9 cellular contexts compared by ENCODE assay signal in the genomic region with DNA sequence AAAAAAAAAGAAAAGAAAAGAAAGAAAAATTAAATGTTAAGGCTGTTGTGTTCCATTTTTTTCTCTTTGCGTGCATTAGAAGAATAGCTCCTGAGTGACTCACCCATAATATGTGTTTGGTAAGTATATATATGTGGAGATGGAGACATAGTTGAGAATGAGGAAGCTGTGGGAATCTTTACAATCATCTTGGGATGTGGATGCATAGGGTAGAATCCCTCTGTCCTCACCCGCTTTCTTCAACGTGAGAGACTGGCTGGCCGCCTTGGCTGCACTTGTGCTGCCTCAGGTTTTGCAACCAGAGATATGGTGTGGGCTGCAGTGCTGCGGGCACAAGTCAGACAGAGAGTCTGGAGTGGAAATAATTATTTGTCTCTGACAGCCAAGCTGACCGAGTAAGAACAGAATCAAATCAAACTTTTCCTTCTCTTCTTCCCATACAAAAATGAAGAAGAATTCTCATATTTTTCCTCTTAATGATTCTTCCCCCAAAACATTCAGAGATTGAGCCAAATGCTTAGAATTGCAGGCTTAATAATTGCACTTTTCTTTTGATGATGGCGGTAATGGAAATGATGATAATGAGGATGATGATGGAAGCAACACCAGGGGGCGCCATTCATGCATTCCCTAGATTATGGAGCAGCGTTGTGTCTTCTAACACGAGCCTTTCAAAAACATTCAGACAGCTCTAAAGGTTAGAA. TPM values are rescaled to one million over a fixed set of nuclear protein-coding genes. Genes with fewer than 3 reads are reported as not detected.
DNase-seq lines count a peak whose midpoint lies in the region; ATAC-seq, FAIRE-seq and TF ChIP-seq lines count a peak whose summit lies in the region.
"Had no signal": no experiment of that assay in that cellular context is flagged by ENCODE, and none has a peak within 500 bp of the region (broad histone marks: within the 10 kb centered on the region; RNA-seq: fewer than 3 reads in every experiment).

No MANE protein-coding gene starts in this region.

- H3K27ac ChIP-seq in osteoblast (ENCODE audit: low read depth, low read length): no peak overlapping the region

- peak; percentile 49 for TF ChIP-seq CTCF in NB4 (IDR thresholded peaks at IDR 0.05; ENCODE audit: low read depth, low read length)
- peak; percentile 47 for TF ChIP-seq CTCF in osteoblast (IDR thresholded peaks at IDR 0.05; ENCODE audit: extremely low read depth, low read depth, low read length)

- TF ChIP-seq POLR2A in NB4 (IDR thresholded peaks at IDR 0.05; ENCODE audit: extremely low read depth, insufficient read length) (no peak), H54 (IDR thresholded peaks at IDR 0.05; ENCODE audit: low read depth, low read length) (no peak)

- in situ Hi-C loops in G401 (cut with HindIII; ENCODE audit: low sequenced_read_pairs): no loop called here

- no peak overlapping the region for H3K4me3 ChIP-seq in NB4 (ENCODE audit: low read depth, low read length)
- no peak overlapping the region for H3K4me3 ChIP-seq in osteoblast (ENCODE audit: insufficient read depth, low read length)

- H2AFZ ChIP-seq in osteoblast (ENCODE audit: low read length): no peak overlapping the region

- H3K4me1 ChIP-seq in osteoblast (ENCODE audit: insufficient read depth, low read length): peaks cover 30% of the 10 kb centered on the region

- H3K9me3 ChIP-seq in osteoblast (ENCODE audit: low read depth, low read length): no peaks in the 10 kb centered on the region

- no peak for ATAC-seq in GM18519 (IDR thresholded peaks at IDR 0.05; ENCODE audit: low FRiP score, unreplicated experiment)

- FAIRE-seq in H54 (lab: Jason Lieb, UNC): no peak

- H3K79me2 ChIP-seq in osteoblast (ENCODE audit: insufficient read depth, low read length): no peaks in the 10 kb centered on the region

- no peak overlapping the region for H3K4me2 ChIP-seq in osteoblast (ENCODE audit: insufficient read depth, low read length)

- no peaks in the 10 kb centered on the region for H3K36me3 ChIP-seq in osteoblast (ENCODE audit: insufficient read depth, low read length)

- DNase-seq in G401 (ENCODE audit: low spot score) (peak; percentile 4), NB4 (ENCODE audit: low read depth) (peak; percentile 83), dermis blood vessel endothelial cell (peak; percentile 59), osteoblast (ENCODE audit: insufficient read length, low spot score, missing footprints) (peak; percentile 48), cerebellar nuclear complex (lab: John Stamatoyannopoulos, UW) (no peak), H54 (ENCODE audit: insufficient read length, low spot score) (no peak), NCI-H2029 (lab: John Stamatoyannopoulos, UW) (no peak)

- H4K20me1 ChIP-seq in osteoblast (ENCODE audit: insufficient read depth, low read length): no peaks in the 10 kb centered on the region

- no peaks in the 10 kb centered on the region for H3K27me3 ChIP-seq in osteoblast (ENCODE audit: insufficient read depth, low read length)

RNA-seq across cellular contexts. Expression of a gene that starts 48.5 kb away (rescaled TPM):
- not detected in 2 replicates for total RNA-seq in G401 (2014; rRNA removed; shearing (Covaris generic))
- total RNA-seq in dermis blood vessel endothelial cell: 0.05 TPM in 1 of 2 replicates, not detected in the other
- total RNA-seq in osteoblast: 0.36 and 0.88 TPM in 2 replicates
- total RNA-seq: temporal lobe had no signal

Comparison
In these comparisons a context has a peak if more than half of its experiments do, and no peak if none do; other contexts are left out.
1. DNase-seq: peak in G401 (single experiment), NB4 (single experiment), dermis blood vessel endothelial cell (single experiment) and osteoblast (single experiment); none in cerebellar nuclear complex (0 of 2), H54 (single experiment) and NCI-H2029 (single experiment).